In genomic region chr11:117319214-117319840, GRCh38 we compare ENCODE assay signal across 23 cellular contexts. TPM values are rescaled to one million over a fixed set of nuclear protein-coding genes. Genes with fewer than 3 reads are reported as not detected.
DNase-seq lines count a peak whose midpoint lies in the region; ATAC-seq, FAIRE-seq and TF ChIP-seq lines count a peak whose summit lies in the region.
"Had no signal": no experiment of that assay in that cellular context is flagged by ENCODE, and none has a peak within 500 bp of the region (broad histone marks: within the 10 kb centered on the region; RNA-seq: fewer than 3 reads in every experiment).

No MANE protein-coding gene starts in this region.

- no peaks in the 10 kb centered on the region for H3K9me3 ChIP-seq in osteoblast (ENCODE audit: low read depth, low read length)
- no peaks in the 10 kb centered on the region for H3K9me3 ChIP-seq in heart left ventricle
- H3K9me3 ChIP-seq: Caco-2, SJSA1, stomach had no signal

- peak overlapping the region; percentile 45 for H3K4me2 ChIP-seq in osteoblast (ENCODE audit: insufficient read depth, low read length)
- H3K4me2 ChIP-seq: PC-9 had no signal

- H2AFZ ChIP-seq in osteoblast (ENCODE audit: low read length): no peak overlapping the region
- H2AFZ ChIP-seq: PC-9 had no signal

- 71 to 86% (median 80%) methylated on average over 5 of the region's 5 CpGs for WGBS in heart left ventricle, 4 donors

- H3K36me3 ChIP-seq in osteoblast (ENCODE audit: insufficient read depth, low read length): no peaks in the 10 kb centered on the region
- no peaks in the 10 kb centered on the region for H3K36me3 ChIP-seq in heart left ventricle
- H3K36me3 ChIP-seq: SJSA1, stomach had no signal

- TF ChIP-seq POLR2A in heart left ventricle (IDR thresholded peaks at IDR 0.05): no peak

- H3K4me3 ChIP-seq in osteoblast (ENCODE audit: insufficient read depth, low read length) (no peak overlapping the region), heart left ventricle (no peak overlapping the region)
- H3K4me3 ChIP-seq: dorsolateral prefrontal cortex, GM12878, PC-9, SJSA1, stomach had no signal

- ATAC-seq in heart left ventricle: no peak
- ATAC-seq: esophagus mucosa, GM12878, right cardiac atrium had no signal

- FAIRE-seq in endometrium (lab: Jason Lieb, UNC) (peak; percentile 58), frontal cortex (lab: Jason Lieb, UNC) (no peak)
- FAIRE-seq: GM12878 had no signal

- H3K4me1 ChIP-seq in osteoblast (ENCODE audit: insufficient read depth, low read length) (peaks cover 21% of the 10 kb centered on the region), heart left ventricle (peaks cover 0 to 22% (median 17%) of the 10 kb centered on the region in 12 donors)

- H3K79me2 ChIP-seq in osteoblast (ENCODE audit: insufficient read depth, low read length): peaks cover 14% of the 10 kb centered on the region

- H4K20me1 ChIP-seq in osteoblast (ENCODE audit: insufficient read depth, low read length): peaks cover 8% of the 10 kb centered on the region

- no peak for TF ChIP-seq CTCF in osteoblast (IDR thresholded peaks at IDR 0.05; ENCODE audit: extremely low read depth, low read depth, low read length)
- TF ChIP-seq CTCF in heart left ventricle (IDR thresholded peaks at IDR 0.05): no peak

- intact Hi-C loops in heart left ventricle (cut with DNase I): loop anchor here in 1 of 10 donors (5.0 kb wide), 1 partner anchor 87 kb away; the partner anchor contains the start of genes PCSK7 and RNF214

- H3K27ac ChIP-seq in osteoblast (ENCODE audit: low read depth, low read length) (peak overlapping the region; percentile 0), heart left ventricle (no peak overlapping the region)
- H3K27ac ChIP-seq: PC-9, SJSA1, stomach had no signal

- H3K27me3 ChIP-seq in osteoblast (ENCODE audit: insufficient read depth, low read length) (no peaks in the 10 kb centered on the region), heart left ventricle (no peaks in the 10 kb centered on the region)
- H3K27me3 ChIP-seq: dorsolateral prefrontal cortex, SJSA1, stomach had no signal

- DNase-seq in AG08396 (ENCODE audit: low spot score) (peak; percentile 27), M059J (ENCODE audit: low read depth) (peak; percentile 36), osteoblast (ENCODE audit: insufficient read length, low spot score, missing footprints) (peak; percentile 81), 8988T (no peak), heart left ventricle (no peak), frontal cortex (ENCODE audit: low spot score in 2 of 2) (no peak), midbrain (lab: John Stamatoyannopoulos, UW) (no peak)
- DNase-seq: activated CD4-positive, alpha-beta T cell treated with anti-CD3 and anti-CD28 coated beads for 1 hour; activated gamma-delta T cell treated with Interleukin-2 at 50 U/mL for 16 hours; anterior cingulate cortex; Caco-2; dorsolateral prefrontal cortex; MV-4-11; NCI-H2171 treated with DMSO at 0.1 percent for 48 hours; NCI-H82; PC-9; right cardiac atrium; stimulated activated CD4-positive, alpha-beta T cell treated with anti-CD3 and anti-CD28 coated beads, Interleukin-2, amount 100 ng/mL, for 24 hours; stomach had no signal

RNA-seq across cellular contexts. Expression of gene BACE1, which starts 3.3 kb away (rescaled TPM):
- total RNA-seq in M059J (2014; rRNA removed; shearing (Covaris generic)): 40.9 and 43.3 TPM in 2 replicates
- total RNA-seq in osteoblast (45.6 and 52.7 TPM in 2 replicates), heart left ventricle (10 to 100 TPM; 12.7 to 21.4 (median 17.3) TPM), frontal cortex (21.2 TPM)
- polyA plus RNA-seq in heart left ventricle: 10 to 100 TPM in 1 of 2 donors, 1 to 10 TPM in 1; 3.8 to 12.4 TPM

RNA-seq across cellular contexts. Expression of gene CEP164, which starts 8.3 kb away (rescaled TPM):
- total RNA-seq in M059J (2014; rRNA removed; shearing (Covaris generic)): 8.4 and 20.6 TPM in 2 replicates
- total RNA-seq in osteoblast: 38.0 and 40.7 TPM in 2 replicates
- total RNA-seq in heart left ventricle: 10 to 100 TPM in 2 of 9 donors, 1 to 10 TPM in 7; 2.6 to 15.4 (median 7.3) TPM
- 1 to 10 TPM; 5.4 to 6.6 TPM for polyA plus RNA-seq in heart left ventricle
- total RNA-seq in frontal cortex: 15.1 TPM

RNA-seq across cellular contexts. Expression of gene BACE1-AS, which starts 28.2 kb away (rescaled TPM):
- total RNA-seq in M059J (2014; rRNA removed; shearing (Covaris generic)): 0.39 and 2.3 TPM in 2 replicates
- total RNA-seq in osteoblast: 3.5 and 4.0 TPM in 2 replicates
- 10 to 100 TPM in 5 of 9 donors, 1 to 10 TPM in 4; 5.8 to 16.6 (median 10.8) TPM for total RNA-seq in heart left ventricle
- polyA plus RNA-seq in heart left ventricle: 1 to 10 TPM; 4.2 to 9.8 TPM
- 3.7 TPM for total RNA-seq in frontal cortex

Comparison
In these comparisons a context has a peak if more than half of its experiments do, and no peak if none do; other contexts are left out.
1. DNase-seq: peak in AG08396 (single experiment), M059J (single experiment) and osteoblast (single experiment); none in 8988T (single experiment), heart left ventricle (0 of 5), frontal cortex (0 of 2) and midbrain (single experiment).